12 cellular contexts compared by ENCODE assay signal in the genomic region with DNA sequence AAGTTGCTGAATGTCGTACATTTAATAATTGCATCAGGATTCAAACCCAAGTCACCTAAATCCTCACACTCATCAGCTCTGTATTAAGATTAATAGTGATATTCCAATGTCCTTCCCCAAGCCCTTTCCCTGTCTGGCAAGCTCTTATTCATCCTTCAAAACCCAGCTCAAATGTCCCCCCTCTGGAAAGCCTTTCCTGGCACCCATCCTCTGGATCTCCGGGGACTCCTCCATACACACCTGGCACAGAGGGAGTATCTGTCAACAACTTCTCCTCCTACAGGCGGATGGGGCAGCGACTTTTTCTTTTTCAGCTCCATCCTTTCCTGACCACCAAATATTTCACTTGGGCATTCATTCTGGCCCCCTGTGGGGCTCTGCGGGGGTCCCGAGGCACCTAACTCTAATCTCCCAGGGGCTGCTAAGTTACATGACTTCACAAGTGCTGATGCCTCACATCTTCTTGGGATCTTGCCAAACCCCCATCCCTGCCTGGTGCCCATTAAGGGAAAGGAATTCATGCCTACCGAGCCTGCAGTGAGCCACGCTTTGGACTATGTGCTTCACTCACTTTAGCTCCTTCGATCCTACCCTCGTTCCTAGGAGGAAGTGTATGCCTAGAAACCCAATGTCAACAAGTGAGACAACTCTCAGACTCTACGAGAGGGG. TPM values are rescaled to one million over a fixed set of nuclear protein-coding genes. Genes with fewer than 3 reads are reported as not detected.
DNase-seq lines count a peak whose midpoint lies in the region; ATAC-seq and TF ChIP-seq lines count a peak whose summit lies in the region.
"Had no signal": no experiment of that assay in that cellular context is flagged by ENCODE, and none has a peak within 500 bp of the region (broad histone marks: within the 10 kb centered on the region; RNA-seq: fewer than 3 reads in every experiment).

No MANE protein-coding gene starts in this region.

- peaks cover 12% of the 10 kb centered on the region for H3K36me3 ChIP-seq in left ventricle myocardium inferior
- no peaks in the 10 kb centered on the region for H3K36me3 ChIP-seq in adipocyte (ENCODE audit: control insufficient read depth, insufficient read depth, low read length, severe bottlenecking)
- H3K36me3 ChIP-seq: SJSA1 had no signal

- H3K27ac ChIP-seq in left ventricle myocardium inferior (replicated peaks), result peak overlapping the region; percentile 33
- no peak overlapping the region for H3K27ac ChIP-seq in right cardiac atrium (ENCODE audit: low read length)
- H3K27ac ChIP-seq: SJSA1 had no signal

- intact Hi-C loops in left ventricle myocardium inferior (cut with micrococcal nuclease), result loop anchor here (2.0 kb wide), 1 partner anchor 27 kb away; no protein-coding TSS in a partner anchor
- intact Hi-C loops in right cardiac atrium (cut with DNase I), result loop anchor here in 1 of 4 donors (2.0 kb wide), 1 partner anchor 27 kb away; no protein-coding TSS in a partner anchor

- H3K4me1 ChIP-seq in left ventricle myocardium inferior, result peaks cover 68% of the 10 kb centered on the region
- peaks cover 15% of the 10 kb centered on the region for H3K4me1 ChIP-seq in right cardiac atrium (ENCODE audit: control insufficient read depth, insufficient read depth, low read length)
- peaks cover 15% of the 10 kb centered on the region for H3K4me1 ChIP-seq in adipocyte (ENCODE audit: control insufficient read depth, insufficient read depth, low read length)

- no peaks in the 10 kb centered on the region for H3K27me3 ChIP-seq in left ventricle myocardium inferior (ENCODE audit: low read depth)
- no peaks in the 10 kb centered on the region for H3K27me3 ChIP-seq in right cardiac atrium (ENCODE audit: control insufficient read depth, insufficient read depth)
- no peaks in the 10 kb centered on the region for H3K27me3 ChIP-seq in adipocyte (replicated peaks; ENCODE audit: control insufficient read depth, insufficient read depth, low read length)
- H3K27me3 ChIP-seq: SJSA1 had no signal

- TF ChIP-seq CTCF in left ventricle myocardium inferior (IDR thresholded peaks at IDR 0.05; ENCODE audit: borderline replicate concordance), result no peak

- no peaks in the 10 kb centered on the region for H3K9me3 ChIP-seq in left ventricle myocardium inferior (replicated peaks)
- no peaks in the 10 kb centered on the region for H3K9me3 ChIP-seq in right cardiac atrium (ENCODE audit: control insufficient read depth, low read length)
- H3K9me3 ChIP-seq in adipocyte (ENCODE audit: control insufficient read depth, low read length), result no peaks in the 10 kb centered on the region
- H3K9me3 ChIP-seq: SJSA1 had no signal

- DNase-seq in left ventricle myocardium inferior (no peak), right cardiac atrium (no peak), adipocyte (ENCODE audit: low read depth) (peak; percentile 55), kidney tubule cell (ENCODE audit: low spot score) (peak; percentile 98), NCI-H2081 (lab: John Stamatoyannopoulos, UW) (no peak), NOMO-1 treated with dmso at 0.1 percent for 144 hours (lab: John Stamatoyannopoulos, UW; ENCODE audit: unreplicated experiment) (no peak)
- DNase-seq: activated CD8-positive, alpha-beta T cell treated with anti-CD3 and anti-CD28 coated beads for 36 hours; amygdala; retina had no signal

- no peak for ATAC-seq in right cardiac atrium
- ATAC-seq in HG03442 (IDR thresholded peaks at IDR 0.05; ENCODE audit: unreplicated experiment), result no peak
- no peak for ATAC-seq in GM19023 (IDR thresholded peaks at IDR 0.05; ENCODE audit: unreplicated experiment)
- ATAC-seq: activated CD8-positive, alpha-beta T cell treated with anti-CD3 and anti-CD28 coated beads for 36 hours had no signal

- no peak overlapping the region for H3K9ac ChIP-seq in adipocyte (ENCODE audit: low read length)

- 53% methylated on average over 11 of the region's 11 CpGs for WGBS in right cardiac atrium

- H3K4me3 ChIP-seq in left ventricle myocardium inferior (no peak overlapping the region), right cardiac atrium (ENCODE audit: low read length) (no peak overlapping the region), adipocyte (ENCODE audit: low read length) (no peak overlapping the region)
- H3K4me3 ChIP-seq: SJSA1 had no signal

RNA-seq across cellular contexts. Expression of gene TINAGL1, which starts 15.2 kb away (rescaled TPM):
- total RNA-seq in left ventricle myocardium inferior, result 223 TPM
- total RNA-seq in right cardiac atrium, result 100 to 1,000 TPM in 3 of 4 donors, 10 to 100 TPM in 1; 94.7 to 141 (median 122) TPM
- polyA plus RNA-seq in right cardiac atrium, result 186 TPM
- total RNA-seq: activated CD8-positive, alpha-beta T cell treated with anti-CD3 and anti-CD28 coated beads for 36 hours had no signal

RNA-seq across cellular contexts. Expression of gene HCRTR1, which starts 25.9 kb away (rescaled TPM):
- total RNA-seq in left ventricle myocardium inferior, result 0.44 TPM
- total RNA-seq in right cardiac atrium, result under 1 TPM in 2 of 4 donors, not detected in 2; 0.14 to 0.37 TPM
- polyA plus RNA-seq in right cardiac atrium, result 0.18 TPM
- total RNA-seq: activated CD8-positive, alpha-beta T cell treated with anti-CD3 and anti-CD28 coated beads for 36 hours; SJSA1 had no signal

RNA-seq across cellular contexts. Expression of gene PEF1, which starts 53.1 kb away (rescaled TPM):
- total RNA-seq in left ventricle myocardium inferior, result 36.4 TPM
- 10 to 100 TPM; 38.6 to 46.0 (median 42.2) TPM for total RNA-seq in right cardiac atrium
- polyA plus RNA-seq in right cardiac atrium, result 47.7 TPM

Comparison
In these comparisons a context has a peak if more than half of its experiments do, and no peak if none do; other contexts are left out.
1. DNase-seq: peak in adipocyte (single experiment) and kidney tubule cell (single experiment); none in left ventricle myocardium inferior (single experiment), right cardiac atrium (0 of 3), NCI-H2081 (0 of 2) and NOMO-1 treated with dmso at 0.1 percent for 144 hours (single experiment).